ENCODE assay signal across 13 cellular contexts in the genomic region with DNA sequence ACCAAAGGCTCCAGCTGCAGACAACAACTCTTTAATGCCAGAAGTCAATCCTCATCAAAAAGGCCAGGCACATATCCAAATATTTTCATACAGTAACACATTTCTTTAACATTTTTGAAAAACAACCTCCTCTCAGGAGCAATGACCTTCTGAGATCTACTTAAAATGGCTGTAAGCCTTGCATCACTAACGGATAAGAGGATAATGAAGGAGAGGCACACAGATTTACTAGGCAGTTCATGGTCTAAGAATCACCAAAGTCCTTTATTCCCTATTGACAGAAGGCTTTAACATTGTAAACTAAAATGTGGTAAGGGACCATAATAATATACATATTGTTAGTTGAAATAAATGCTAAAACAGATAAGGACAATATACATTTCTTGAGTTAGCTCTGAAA.
A peak's percentile ranks its signal among the peaks of the same experiment; 100 is the strongest.
DNase-seq lines count a peak whose midpoint lies in the region; FAIRE-seq and TF ChIP-seq lines count a peak whose summit lies in the region.
"Had no signal": no experiment of that assay in that cellular context is flagged by ENCODE, and none has a peak within 500 bp of the region (broad histone marks: within the 10 kb centered on the region; RNA-seq: fewer than 3 reads in every experiment).

No MANE protein-coding gene starts in this region.

- peak; percentile 88 for FAIRE-seq in D721Med (lab: Jason Lieb, UNC)
- FAIRE-seq: A204.1, GM19239 had no signal

- TF ChIP-seq CTCF in D721Med (IDR thresholded peaks at IDR 0.05; ENCODE audit: insufficient read depth, missing control alignments) (no peak), choroid plexus epithelial cell (conservative IDR thresholded peaks at IDR 0.05; ENCODE audit: low read depth, low read length) (no peak)

- H3K4me3 ChIP-seq in choroid plexus epithelial cell (ENCODE audit: low read depth, low read length) = no peak overlapping the region

- DNase-seq in D721Med (ENCODE audit: insufficient read length, low spot score) (no peak), NCI-H82 (lab: John Stamatoyannopoulos, UW) (peak; percentile 61), choroid plexus epithelial cell (ENCODE audit: low read depth) (peak; percentile 8), medulla oblongata (ENCODE audit: extremely low spot score) (no peak)
- DNase-seq in activated CD4-positive, alpha-beta T cell treated with anti-CD3 and anti-CD28 coated beads, Interleukin-2, amount 50 U/mL, for 1 hour = no peak
- DNase-seq in activated CD4-positive, alpha-beta T cell treated with anti-CD3 and anti-CD28 coated beads for 48 hours = no peak
- no peak for DNase-seq in stimulated activated naive CD4-positive, alpha-beta T cell (lab: John Stamatoyannopoulos, UW)
- DNase-seq: BE2C; CD4-positive, alpha-beta memory T cell; DND-41; GDM1 had no signal

Comparison
In these comparisons a context has a peak if more than half of its experiments do, and no peak if none do; other contexts are left out.
1. DNase-seq: peak in NCI-H82 (single experiment) and choroid plexus epithelial cell (single experiment); none in D721Med (single experiment), activated CD4-positive, alpha-beta T cell treated with anti-CD3 and anti-CD28 coated beads, Interleukin-2, amount 50 U/mL, for 1 hour (single experiment), activated CD4-positive, alpha-beta T cell treated with anti-CD3 and anti-CD28 coated beads for 48 hours (single experiment), stimulated activated naive CD4-positive, alpha-beta T cell (0 of 6) and medulla oblongata (single experiment).